24 cellular contexts compared by ENCODE assay signal in the genomic region with DNA sequence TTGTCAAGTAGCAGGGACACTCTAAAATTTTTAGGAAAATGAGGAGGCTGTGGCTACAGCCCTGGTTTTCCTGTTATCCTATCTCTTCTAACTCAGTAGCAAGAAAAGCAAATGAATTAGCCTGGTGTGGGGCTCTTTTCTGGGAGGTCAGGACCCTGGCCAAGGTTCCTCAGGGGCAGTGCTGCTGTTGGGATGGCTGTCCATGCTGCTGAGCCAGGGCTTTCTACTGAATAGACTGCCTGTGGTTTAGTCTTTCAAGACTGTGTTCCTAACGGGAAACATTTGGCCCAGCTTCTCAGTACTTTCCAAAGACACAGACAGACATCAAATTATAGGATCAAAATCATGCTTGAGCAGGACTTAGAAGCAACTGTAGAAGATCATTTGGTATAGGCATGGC. TPM values are rescaled to one million over a fixed set of nuclear protein-coding genes. Genes with fewer than 3 reads are reported as not detected.
DNase-seq lines count a peak whose midpoint lies in the region; ATAC-seq, FAIRE-seq and TF ChIP-seq lines count a peak whose summit lies in the region.
"Had no signal": no experiment of that assay in that cellular context is flagged by ENCODE, and none has a peak within 500 bp of the region (broad histone marks: within the 10 kb centered on the region; RNA-seq: fewer than 3 reads in every experiment).

No MANE protein-coding gene starts in this region.

- intact Hi-C loops in sciatic nerve (cut with DNase I) = no loop called here

- TF ChIP-seq POLR2A in H54 (IDR thresholded peaks at IDR 0.05; ENCODE audit: low read depth, low read length) = no peak

- DNase-seq in ELF-1 (ENCODE audit: low read depth, low spot score) (peak; percentile 53), cerebellar cortex (ENCODE audit: low spot score) (peak; percentile 2), left kidney (ENCODE audit: low read depth, low spot score) (peak; percentile 20), sciatic nerve (ENCODE audit: low spot score) (no peak), H54 (ENCODE audit: insufficient read length, low spot score) (no peak)
- no peak for DNase-seq in activated CD8-positive, alpha-beta memory T cell treated with anti-CD3 and anti-CD28 coated beads for 24 hours
- DNase-seq: activated CD4-positive, alpha-beta T cell treated with anti-CD3 and anti-CD28 coated beads for 4 hours; Calu3; effector CD8-positive, alpha-beta T cell; glutamatergic neuron; KBM-7; left colon; NCI-H146; NCI-H510A treated with DMSO at 0.1 percent for 48 hours; PC-9; SIG-M5; T-helper 1 cell; trophoblast cell had no signal

- ATAC-seq in sciatic nerve (peak; percentile 78), GM21825 (IDR thresholded peaks at IDR 0.05; ENCODE audit: unreplicated experiment) (no peak), HG03378 (IDR thresholded peaks at IDR 0.05; ENCODE audit: unreplicated experiment) (no peak)
- ATAC-seq: esophagus mucosa, HCT116, left colon had no signal

- no peak for FAIRE-seq in H54 (lab: Jason Lieb, UNC)
- FAIRE-seq: G401.6, GM18507 had no signal

RNA-seq across cellular contexts. Expression of gene TNC, which starts 18.1 kb away (rescaled TPM):
- 28.6 TPM for total RNA-seq in sciatic nerve

Comparison
In these comparisons a context has a peak if more than half of its experiments do, and no peak if none do; other contexts are left out.
1. DNase-seq: peak in ELF-1 (single experiment), cerebellar cortex (single experiment) and left kidney (single experiment); none in sciatic nerve (single experiment), H54 (single experiment) and activated CD8-positive, alpha-beta memory T cell treated with anti-CD3 and anti-CD28 coated beads for 24 hours (single experiment).